Comparison of ENCODE assay signal across 1 cellular context in genomic region chr4:138978600-138978999, GRCh38.
TF ChIP-seq lines count a peak whose summit lies in the region.

No MANE protein-coding gene starts in this region.

TF ChIP-seq in IMR-90, 13 proteins besides CTCF, POLR2A, EP300 and RAD21:
- TF ChIP-seq CHD1 (IDR thresholded peaks at IDR 0.05; ENCODE audit: low read depth, low read length) (no peak), SMC3 (IDR thresholded peaks at IDR 0.05; ENCODE audit: low read depth, low read length) (no peak), RCOR1 (IDR thresholded peaks at IDR 0.05; ENCODE audit: insufficient replicate concordance, low read length) (no peak), MXI1 (IDR thresholded peaks at IDR 0.05; ENCODE audit: borderline replicate concordance, low read depth, low read length) (no peak), BHLHE40 (IDR thresholded peaks at IDR 0.05; ENCODE audit: low read depth, low read length) (no peak), CEBPB (IDR thresholded peaks at IDR 0.05; ENCODE audit: low read depth, low read length) (no peak), RFX5 (IDR thresholded peaks at IDR 0.05; ENCODE audit: low read depth, low read length) (no peak), MAFK (IDR thresholded peaks at IDR 0.05; ENCODE audit: low read depth, low read length) (no peak), NFE2L2 (IDR thresholded peaks at IDR 0.05; ENCODE audit: low read depth, low read length) (no peak), ELK1 (IDR thresholded peaks at IDR 0.05; ENCODE audit: borderline replicate concordance, low read depth, low read length) (no peak), MAZ (IDR thresholded peaks at IDR 0.05; ENCODE audit: borderline replicate concordance, low read depth, low read length) (no peak), USF2 (IDR thresholded peaks at IDR 0.05; ENCODE audit: low read depth, low read length) (no peak), FOS (IDR thresholded peaks at IDR 0.05; ENCODE audit: low read depth, low read length) (no peak)
